ENCODE assay signal across 1 cellular context in the genomic region with DNA sequence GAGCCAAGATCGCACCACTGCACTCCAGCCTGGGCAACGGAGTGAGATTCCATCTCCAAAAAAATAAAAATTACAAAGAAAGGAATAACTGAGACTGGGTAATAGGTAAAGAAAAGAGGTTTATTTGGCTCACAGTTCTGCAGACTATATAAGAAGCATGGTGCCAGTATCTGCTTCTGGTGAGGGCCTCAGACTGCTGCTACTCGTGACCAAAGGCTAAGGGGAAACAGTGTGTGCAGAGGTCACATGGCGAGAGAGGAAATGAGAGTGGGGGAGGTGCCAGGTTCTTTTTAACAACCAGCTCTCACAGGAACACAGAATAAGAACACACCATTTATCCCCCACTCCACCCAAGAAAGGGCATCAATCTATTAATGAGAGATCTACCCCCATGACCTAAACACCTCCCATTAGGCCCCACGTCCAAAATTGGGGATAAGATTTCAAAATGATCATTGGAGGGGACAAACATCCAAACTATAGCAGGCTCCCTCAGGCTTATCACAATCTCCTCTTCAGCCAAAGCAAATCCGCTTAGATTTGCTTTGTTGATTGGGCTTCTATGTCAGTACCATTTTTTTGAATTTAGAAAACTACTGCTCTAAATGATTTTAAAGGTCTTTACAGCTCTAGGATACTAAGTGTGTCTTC.
TF ChIP-seq lines count a peak whose summit lies in the region.

No MANE protein-coding gene starts in this region.

TF ChIP-seq in HepG2, 621 proteins besides CTCF, POLR2A, EP300 and RAD21 (continued from another document and continues in another):
- TF ChIP-seq, protein P1, sequence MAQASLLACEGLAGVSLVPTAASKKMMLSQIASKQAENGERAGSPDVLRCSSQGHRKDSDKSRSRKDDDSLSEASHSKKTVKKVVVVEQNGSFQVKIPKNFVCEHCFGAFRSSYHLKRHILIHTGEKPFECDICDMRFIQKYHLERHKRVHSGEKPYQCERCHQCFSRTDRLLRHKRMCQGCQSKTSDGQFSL (CRISPR knock-in tag; IDR thresholded peaks at IDR 0.05), result no peak
- TF ChIP-seq, protein P2, sequence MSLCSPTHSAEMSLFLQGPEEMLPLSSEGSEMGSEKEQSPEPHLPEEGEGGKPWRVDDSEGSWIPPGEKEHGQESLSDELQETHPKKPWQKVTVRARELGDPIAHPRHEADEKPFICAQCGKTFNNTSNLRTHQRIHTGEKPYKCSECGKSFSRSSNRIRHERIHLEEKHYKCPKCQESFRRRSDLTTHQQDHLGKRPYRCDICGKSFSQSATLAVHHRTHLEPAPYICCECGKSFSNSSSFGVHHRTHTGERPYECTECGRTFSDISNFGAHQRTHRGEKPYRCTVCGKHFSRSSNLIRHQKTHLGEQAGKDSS (CRISPR knock-in tag; IDR thresholded peaks at IDR 0.05; ENCODE audit: borderline replicate concordance, low read depth), result no peak
- TF ChIP-seq GZF1 (CRISPR knock-in tag; IDR thresholded peaks at IDR 0.05) (no peak), ZNF274 (CRISPR knock-in tag; IDR thresholded peaks at IDR 0.05) (no peak), ATF7 (IDR thresholded peaks at IDR 0.05) (no peak), ATF7 (CRISPR knock-in tag; IDR thresholded peaks at IDR 0.05) (no peak), HIVEP1 (CRISPR knock-in tag; IDR thresholded peaks at IDR 0.05) (no peak), JARID2 (CRISPR knock-in tag; IDR thresholded peaks at IDR 0.05; ENCODE audit: insufficient replicate concordance) (no peak), PHF5A (CRISPR knock-in tag; IDR thresholded peaks at IDR 0.05; ENCODE audit: low read depth, unreplicated experiment) (no peak), ZNF644 (CRISPR knock-in tag; IDR thresholded peaks at IDR 0.05; ENCODE audit: low read depth) (peak; percentile 35; the same call in 1 of the 2 replicates), ZNF792 (CRISPR knock-in tag; IDR thresholded peaks at IDR 0.05) (0 out of 2 replicates have a peak, but pooled peaks have one; percentile 21), PHF21A (CRISPR knock-in tag; IDR thresholded peaks at IDR 0.05) (no peak), SUZ12 (IDR thresholded peaks at IDR 0.05; ENCODE audit: low read depth, low read length) (no peak), SRSF1 (optimal IDR thresholded peaks at IDR 0.05; ENCODE audit: low read depth, low read length) (no peak), SMAD9 (CRISPR knock-in tag; IDR thresholded peaks at IDR 0.05) (no peak), ZNF24 (IDR thresholded peaks at IDR 0.05) (no peak), RBM39 (IDR thresholded peaks at IDR 0.05; ENCODE audit: low read depth, low read length, poor library complexity, severe bottlenecking) (no peak), THYN1 (CRISPR knock-in tag; IDR thresholded peaks at IDR 0.05; ENCODE audit: borderline replicate concordance, low read depth) (no peak), ZBTB3 (CRISPR knock-in tag; IDR thresholded peaks at IDR 0.05; ENCODE audit: borderline replicate concordance, low read depth) (no peak), ZNF160 (CRISPR knock-in tag; IDR thresholded peaks at IDR 0.05) (no peak), NBN (conservative IDR thresholded peaks at IDR 0.05) (no peak), ZNF737 (CRISPR knock-in tag; IDR thresholded peaks at IDR 0.05; ENCODE audit: borderline replicate concordance) (no peak), RARG (CRISPR knock-in tag; IDR thresholded peaks at IDR 0.05; ENCODE audit: low read depth) (no peak), DMAP1 (CRISPR knock-in tag; IDR thresholded peaks at IDR 0.05) (no peak), SP5 (CRISPR knock-in tag; IDR thresholded peaks at IDR 0.05; ENCODE audit: borderline replicate concordance, low read depth) (no peak), TAF1 (CRISPR knock-in tag; IDR thresholded peaks at IDR 0.05) (0 out of 2 replicates have a peak, but pooled peaks have one; percentile 20), PHF8 (CRISPR knock-in tag; IDR thresholded peaks at IDR 0.05) (no peak), GATAD1 (CRISPR knock-in tag; IDR thresholded peaks at IDR 0.05) (no peak), ZNF878 (CRISPR knock-in tag; IDR thresholded peaks at IDR 0.05) (no peak), FOXA1 (IDR thresholded peaks at IDR 0.05) (no peak), FOXA1 (CRISPR knock-in tag; IDR thresholded peaks at IDR 0.05) (no peak), ZNF354B (CRISPR knock-in tag; IDR thresholded peaks at IDR 0.05) (no peak), RXRB (CRISPR knock-in tag; IDR thresholded peaks at IDR 0.05; ENCODE audit: borderline replicate concordance) (peak; percentile 66; the same call in 1 of the 2 replicates), TCF7 (IDR thresholded peaks at IDR 0.05; ENCODE audit: low read depth) (no peak), ZNF441 (CRISPR knock-in tag; IDR thresholded peaks at IDR 0.05; ENCODE audit: borderline replicate concordance) (0 out of 2 replicates have a peak, but pooled peaks have one; percentile 2), SNAPC2 (CRISPR knock-in tag; IDR thresholded peaks at IDR 0.05) (no peak), ZFP62 (CRISPR knock-in tag; IDR thresholded peaks at IDR 0.05) (no peak), LCORL (IDR thresholded peaks at IDR 0.05) (no peak), LCORL (CRISPR knock-in tag; IDR thresholded peaks at IDR 0.05) (no peak), RARA (CRISPR knock-in tag; IDR thresholded peaks at IDR 0.05) (peak; percentile 34; the same call in 1 of the 2 replicates)
- TF ChIP-seq, protein P3, sequence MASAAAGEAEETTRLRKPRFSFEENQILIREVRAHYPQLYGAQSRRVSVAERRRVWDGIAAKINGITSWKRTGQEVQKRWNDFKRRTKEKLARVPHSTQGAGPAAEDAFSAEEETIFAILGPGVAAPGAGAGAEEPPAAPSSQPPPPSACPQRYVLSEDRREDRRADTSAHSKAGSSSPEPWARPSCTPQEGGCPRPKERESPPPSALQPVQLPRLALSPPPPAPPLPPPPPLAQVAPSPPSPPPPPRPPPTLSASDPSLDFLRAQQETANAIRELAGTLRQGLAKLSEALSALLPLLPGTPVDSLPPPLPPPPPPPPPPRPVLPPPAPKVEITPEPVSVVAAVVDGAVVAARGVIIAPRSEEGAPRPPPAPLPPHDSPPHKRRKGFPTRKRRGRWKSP (CRISPR knock-in tag; IDR thresholded peaks at IDR 0.05), result no peak
- TF ChIP-seq, protein P4, sequence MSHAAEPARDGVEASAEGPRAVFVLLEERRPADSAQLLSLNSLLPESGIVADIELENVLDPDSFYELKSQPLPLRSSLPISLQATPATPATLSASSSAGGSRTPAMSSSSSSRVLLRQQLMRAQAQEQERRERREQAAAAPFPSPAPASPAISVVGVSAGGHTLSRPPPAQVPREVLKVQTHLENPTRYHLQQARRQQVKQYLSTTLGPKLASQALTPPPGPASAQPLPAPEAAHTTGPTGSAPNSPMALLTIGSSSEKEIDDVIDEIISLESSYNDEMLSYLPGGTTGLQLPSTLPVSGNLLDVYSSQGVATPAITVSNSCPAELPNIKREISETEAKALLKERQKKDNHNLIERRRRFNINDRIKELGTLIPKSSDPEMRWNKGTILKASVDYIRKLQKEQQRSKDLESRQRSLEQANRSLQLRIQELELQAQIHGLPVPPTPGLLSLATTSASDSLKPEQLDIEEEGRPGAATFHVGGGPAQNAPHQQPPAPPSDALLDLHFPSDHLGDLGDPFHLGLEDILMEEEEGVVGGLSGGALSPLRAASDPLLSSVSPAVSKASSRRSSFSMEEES (CRISPR knock-in tag; IDR thresholded peaks at IDR 0.05), result peak; percentile 73
- TF ChIP-seq, protein P5, sequence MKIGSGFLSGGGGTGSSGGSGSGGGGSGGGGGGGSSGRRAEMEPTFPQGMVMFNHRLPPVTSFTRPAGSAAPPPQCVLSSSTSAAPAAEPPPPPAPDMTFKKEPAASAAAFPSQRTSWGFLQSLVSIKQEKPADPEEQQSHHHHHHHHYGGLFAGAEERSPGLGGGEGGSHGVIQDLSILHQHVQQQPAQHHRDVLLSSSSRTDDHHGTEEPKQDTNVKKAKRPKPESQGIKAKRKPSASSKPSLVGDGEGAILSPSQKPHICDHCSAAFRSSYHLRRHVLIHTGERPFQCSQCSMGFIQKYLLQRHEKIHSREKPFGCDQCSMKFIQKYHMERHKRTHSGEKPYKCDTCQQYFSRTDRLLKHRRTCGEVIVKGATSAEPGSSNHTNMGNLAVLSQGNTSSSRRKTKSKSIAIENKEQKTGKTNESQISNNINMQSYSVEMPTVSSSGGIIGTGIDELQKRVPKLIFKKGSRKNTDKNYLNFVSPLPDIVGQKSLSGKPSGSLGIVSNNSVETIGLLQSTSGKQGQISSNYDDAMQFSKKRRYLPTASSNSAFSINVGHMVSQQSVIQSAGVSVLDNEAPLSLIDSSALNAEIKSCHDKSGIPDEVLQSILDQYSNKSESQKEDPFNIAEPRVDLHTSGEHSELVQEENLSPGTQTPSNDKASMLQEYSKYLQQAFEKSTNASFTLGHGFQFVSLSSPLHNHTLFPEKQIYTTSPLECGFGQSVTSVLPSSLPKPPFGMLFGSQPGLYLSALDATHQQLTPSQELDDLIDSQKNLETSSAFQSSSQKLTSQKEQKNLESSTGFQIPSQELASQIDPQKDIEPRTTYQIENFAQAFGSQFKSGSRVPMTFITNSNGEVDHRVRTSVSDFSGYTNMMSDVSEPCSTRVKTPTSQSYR (CRISPR knock-in tag; IDR thresholded peaks at IDR 0.05; ENCODE audit: borderline replicate concordance), result peak; percentile 93
- TF ChIP-seq, protein P6, sequence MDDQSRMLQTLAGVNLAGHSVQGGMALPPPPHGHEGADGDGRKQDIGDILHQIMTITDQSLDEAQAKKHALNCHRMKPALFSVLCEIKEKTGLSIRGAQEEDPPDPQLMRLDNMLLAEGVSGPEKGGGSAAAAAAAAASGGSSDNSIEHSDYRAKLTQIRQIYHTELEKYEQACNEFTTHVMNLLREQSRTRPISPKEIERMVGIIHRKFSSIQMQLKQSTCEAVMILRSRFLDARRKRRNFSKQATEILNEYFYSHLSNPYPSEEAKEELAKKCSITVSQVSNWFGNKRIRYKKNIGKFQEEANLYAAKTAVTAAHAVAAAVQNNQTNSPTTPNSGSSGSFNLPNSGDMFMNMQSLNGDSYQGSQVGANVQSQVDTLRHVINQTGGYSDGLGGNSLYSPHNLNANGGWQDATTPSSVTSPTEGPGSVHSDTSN (CRISPR knock-in tag; IDR thresholded peaks at IDR 0.05; ENCODE audit: borderline replicate concordance), result no peak
- TF ChIP-seq, protein P7, sequence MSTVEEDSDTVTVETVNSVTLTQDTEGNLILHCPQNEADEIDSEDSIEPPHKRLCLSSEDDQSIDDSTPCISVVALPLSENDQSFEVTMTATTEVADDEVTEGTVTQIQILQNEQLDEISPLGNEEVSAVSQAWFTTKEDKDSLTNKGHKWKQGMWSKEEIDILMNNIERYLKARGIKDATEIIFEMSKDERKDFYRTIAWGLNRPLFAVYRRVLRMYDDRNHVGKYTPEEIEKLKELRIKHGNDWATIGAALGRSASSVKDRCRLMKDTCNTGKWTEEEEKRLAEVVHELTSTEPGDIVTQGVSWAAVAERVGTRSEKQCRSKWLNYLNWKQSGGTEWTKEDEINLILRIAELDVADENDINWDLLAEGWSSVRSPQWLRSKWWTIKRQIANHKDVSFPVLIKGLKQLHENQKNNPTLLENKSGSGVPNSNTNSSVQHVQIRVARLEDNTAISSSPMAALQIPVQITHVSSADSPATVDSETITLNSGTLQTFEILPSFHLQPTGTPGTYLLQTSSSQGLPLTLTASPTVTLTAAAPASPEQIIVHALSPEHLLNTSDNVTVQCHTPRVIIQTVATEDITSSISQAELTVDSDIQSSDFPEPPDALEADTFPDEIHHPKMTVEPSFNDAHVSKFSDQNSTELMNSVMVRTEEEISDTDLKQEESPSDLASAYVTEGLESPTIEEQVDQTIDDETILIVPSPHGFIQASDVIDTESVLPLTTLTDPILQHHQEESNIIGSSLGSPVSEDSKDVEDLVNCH (CRISPR knock-in tag; IDR thresholded peaks at IDR 0.05), result no peak
- TF ChIP-seq, protein P8, sequence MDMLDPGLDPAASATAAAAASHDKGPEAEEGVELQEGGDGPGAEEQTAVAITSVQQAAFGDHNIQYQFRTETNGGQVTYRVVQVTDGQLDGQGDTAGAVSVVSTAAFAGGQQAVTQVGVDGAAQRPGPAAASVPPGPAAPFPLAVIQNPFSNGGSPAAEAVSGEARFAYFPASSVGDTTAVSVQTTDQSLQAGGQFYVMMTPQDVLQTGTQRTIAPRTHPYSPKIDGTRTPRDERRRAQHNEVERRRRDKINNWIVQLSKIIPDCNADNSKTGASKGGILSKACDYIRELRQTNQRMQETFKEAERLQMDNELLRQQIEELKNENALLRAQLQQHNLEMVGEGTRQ (IDR thresholded peaks at IDR 0.05; ENCODE audit: low read depth, low read length), result peak; percentile 15; the same call in 1 of the 2 replicates
- TF ChIP-seq, protein P8 (CRISPR knock-in tag; IDR thresholded peaks at IDR 0.05; ENCODE audit: borderline replicate concordance), result peak; percentile 47; the same call in 1 of the 2 replicates
- TF ChIP-seq, protein P9, sequence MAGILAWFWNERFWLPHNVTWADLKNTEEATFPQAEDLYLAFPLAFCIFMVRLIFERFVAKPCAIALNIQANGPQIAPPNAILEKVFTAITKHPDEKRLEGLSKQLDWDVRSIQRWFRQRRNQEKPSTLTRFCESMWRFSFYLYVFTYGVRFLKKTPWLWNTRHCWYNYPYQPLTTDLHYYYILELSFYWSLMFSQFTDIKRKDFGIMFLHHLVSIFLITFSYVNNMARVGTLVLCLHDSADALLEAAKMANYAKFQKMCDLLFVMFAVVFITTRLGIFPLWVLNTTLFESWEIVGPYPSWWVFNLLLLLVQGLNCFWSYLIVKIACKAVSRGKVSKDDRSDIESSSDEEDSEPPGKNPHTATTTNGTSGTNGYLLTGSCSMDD (CRISPR knock-in tag; IDR thresholded peaks at IDR 0.05), result no peak
- TF ChIP-seq, protein P10, sequence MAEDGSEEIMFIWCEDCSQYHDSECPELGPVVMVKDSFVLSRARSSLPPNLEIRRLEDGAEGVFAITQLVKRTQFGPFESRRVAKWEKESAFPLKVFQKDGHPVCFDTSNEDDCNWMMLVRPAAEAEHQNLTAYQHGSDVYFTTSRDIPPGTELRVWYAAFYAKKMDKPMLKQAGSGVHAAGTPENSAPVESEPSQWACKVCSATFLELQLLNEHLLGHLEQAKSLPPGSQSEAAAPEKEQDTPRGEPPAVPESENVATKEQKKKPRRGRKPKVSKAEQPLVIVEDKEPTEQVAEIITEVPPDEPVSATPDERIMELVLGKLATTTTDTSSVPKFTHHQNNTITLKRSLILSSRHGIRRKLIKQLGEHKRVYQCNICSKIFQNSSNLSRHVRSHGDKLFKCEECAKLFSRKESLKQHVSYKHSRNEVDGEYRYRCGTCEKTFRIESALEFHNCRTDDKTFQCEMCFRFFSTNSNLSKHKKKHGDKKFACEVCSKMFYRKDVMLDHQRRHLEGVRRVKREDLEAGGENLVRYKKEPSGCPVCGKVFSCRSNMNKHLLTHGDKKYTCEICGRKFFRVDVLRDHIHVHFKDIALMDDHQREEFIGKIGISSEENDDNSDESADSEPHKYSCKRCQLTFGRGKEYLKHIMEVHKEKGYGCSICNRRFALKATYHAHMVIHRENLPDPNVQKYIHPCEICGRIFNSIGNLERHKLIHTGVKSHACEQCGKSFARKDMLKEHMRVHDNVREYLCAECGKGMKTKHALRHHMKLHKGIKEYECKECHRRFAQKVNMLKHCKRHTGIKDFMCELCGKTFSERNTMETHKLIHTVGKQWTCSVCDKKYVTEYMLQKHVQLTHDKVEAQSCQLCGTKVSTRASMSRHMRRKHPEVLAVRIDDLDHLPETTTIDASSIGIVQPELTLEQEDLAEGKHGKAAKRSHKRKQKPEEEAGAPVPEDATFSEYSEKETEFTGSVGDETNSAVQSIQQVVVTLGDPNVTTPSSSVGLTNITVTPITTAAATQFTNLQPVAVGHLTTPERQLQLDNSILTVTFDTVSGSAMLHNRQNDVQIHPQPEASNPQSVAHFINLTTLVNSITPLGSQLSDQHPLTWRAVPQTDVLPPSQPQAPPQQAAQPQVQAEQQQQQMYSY (CRISPR knock-in tag; IDR thresholded peaks at IDR 0.05), result no peak
